Comparison of ENCODE assay signal across 14 cellular contexts in the genomic region with DNA sequence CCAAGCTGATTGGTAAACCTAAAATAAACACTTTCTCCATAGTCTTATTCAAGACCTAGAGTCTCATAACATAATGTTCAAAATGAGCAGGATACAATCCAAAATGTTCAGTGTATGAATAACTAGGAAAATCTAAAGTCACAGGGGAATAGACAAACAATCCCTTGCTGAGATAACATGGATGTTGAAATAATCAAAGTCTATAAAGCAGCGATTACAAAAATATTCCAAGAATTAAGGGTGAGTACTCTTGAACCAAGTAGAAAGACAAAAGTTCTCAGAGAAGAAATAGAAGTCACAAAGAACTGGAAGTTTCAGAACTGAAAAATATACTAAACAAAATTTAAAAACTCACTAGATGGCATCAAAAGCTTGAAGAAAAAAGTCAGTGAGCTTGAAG.
A peak's percentile ranks its signal among the peaks of the same experiment; 100 is the strongest.
DNase-seq lines count a peak whose midpoint lies in the region; ATAC-seq and TF ChIP-seq lines count a peak whose summit lies in the region.
"Had no signal": no experiment of that assay in that cellular context is flagged by ENCODE, and none has a peak within 500 bp of the region (broad histone marks: within the 10 kb centered on the region; RNA-seq: fewer than 3 reads in every experiment).

No MANE protein-coding gene starts in this region.

- no peak overlapping the region for H3K4me3 ChIP-seq in fibroblast of pulmonary artery (replicated peaks; ENCODE audit: low read depth, low read length)
- H3K4me3 ChIP-seq: A549 had no signal

- peak; percentile 11 for DNase-seq in DMS53 (lab: John Stamatoyannopoulos, UW)
- DNase-seq in DMS53 treated with DMSO at 0.1 percent for 48 hours (lab: John Stamatoyannopoulos, UW; ENCODE audit: unreplicated experiment), result no peak
- peak; percentile 63 for DNase-seq in fibroblast of pulmonary artery (ENCODE audit: low read depth)
- no peak for DNase-seq in left lobe of liver (ENCODE audit: low spot score)
- DNase-seq in stimulated activated CD8-positive, alpha-beta memory T cell treated with anti-CD3 and anti-CD28 coated beads, Interleukin-4, amount 100 ng/mL, for 48 hours, result no peak
- no peak for DNase-seq in hypothalamus (lab: John Stamatoyannopoulos, UW)
- DNase-seq: AML-193; Caco-2; CD4-positive, alpha-beta T cell; DMS79 treated with DMSO at 0.1 percent for 48 hours; GF-D8; H9 had no signal

- no peak for TF ChIP-seq CTCF in fibroblast of pulmonary artery (IDR thresholded peaks at IDR 0.05; ENCODE audit: low read length, missing control alignments)

- ATAC-seq in left lobe of liver (peak; percentile 83), HG02588 (IDR thresholded peaks at IDR 0.05; ENCODE audit: unreplicated experiment) (no peak)
- ATAC-seq: A549 had no signal

Comparison
In these comparisons a context has a peak if more than half of its experiments do, and no peak if none do; other contexts are left out.
1. DNase-seq: peak in DMS53 (single experiment) and fibroblast of pulmonary artery (single experiment); none in DMS53 treated with DMSO at 0.1 percent for 48 hours (single experiment), left lobe of liver (single experiment), stimulated activated CD8-positive, alpha-beta memory T cell treated with anti-CD3 and anti-CD28 coated beads, Interleukin-4, amount 100 ng/mL, for 48 hours (single experiment) and hypothalamus (0 of 51).